Comparison of ENCODE assay signal across 26 cellular contexts in genomic region chr2:82128051-82128450, GRCh38.
"Had no signal": no experiment of that assay in that cellular context is flagged by ENCODE, and none has a peak within 500 bp of the region (broad histone marks: within the 10 kb centered on the region; RNA-seq: fewer than 3 reads in every experiment).

No MANE protein-coding gene starts in this region.

- H3K27me3 ChIP-seq: colonic mucosa, dorsolateral prefrontal cortex, esophagus muscularis mucosa, esophagus squamous epithelium, foreskin keratinocyte, gastrocnemius medialis, gastroesophageal sphincter, heart right ventricle had no signal

- H3K9me3 ChIP-seq: colonic mucosa, gastrocnemius medialis, gastroesophageal sphincter had no signal

- FAIRE-seq: colon, endometrium, endothelial cell of umbilical vein, frontal cortex had no signal

- H3K36me3 ChIP-seq: colonic mucosa, esophagus muscularis mucosa, esophagus squamous epithelium, gastrocnemius medialis, gastroesophageal sphincter, heart right ventricle had no signal

- DNase-seq: colonic mucosa; cortex of kidney; dermis blood vessel endothelial cell; dorsolateral prefrontal cortex; effector CD4-positive, alpha-beta T cell; effector CD8-positive, alpha-beta T cell; effector memory CD8-positive, alpha-beta T cell; endodermal cell; erythroblast; esophagus squamous epithelium; foreskin fibroblast; foreskin keratinocyte; foreskin melanocyte; gastrocnemius medialis; glutamatergic neuron; head of caudate nucleus; heart right ventricle had no signal

- H3K27ac ChIP-seq: colonic mucosa, coronary artery, dorsolateral prefrontal cortex, epithelial cell of prostate, esophagus muscularis mucosa, esophagus squamous epithelium, foreskin keratinocyte, gastrocnemius medialis, gastroesophageal sphincter, heart right ventricle had no signal

- H3K4me3 ChIP-seq: colonic mucosa, coronary artery, dorsolateral prefrontal cortex, esophagus muscularis mucosa, esophagus squamous epithelium, gastrocnemius medialis, gastroesophageal sphincter, heart right ventricle had no signal

- H3K4me1 ChIP-seq: colonic mucosa, esophagus squamous epithelium, foreskin keratinocyte, gastrocnemius medialis, heart right ventricle had no signal

- ATAC-seq: effector memory CD8-positive, alpha-beta T cell; esophagus mucosa; foreskin keratinocyte; gastrocnemius medialis; gastroesophageal sphincter; heart right ventricle had no signal
